In genomic region chr17:57001541-57001940, GRCh38 we compare ENCODE assay signal across 28 cellular contexts. TPM values are rescaled to one million over a fixed set of nuclear protein-coding genes. Genes with fewer than 3 reads are reported as not detected.
DNase-seq lines count a peak whose midpoint lies in the region; ATAC-seq and TF ChIP-seq lines count a peak whose summit lies in the region.
"Had no signal": no experiment of that assay in that cellular context is flagged by ENCODE, and none has a peak within 500 bp of the region (broad histone marks: within the 10 kb centered on the region; RNA-seq: fewer than 3 reads in every experiment).

No MANE protein-coding gene starts in this region.

- H3K27ac ChIP-seq in PC-3 (ENCODE audit: low read length) = no peak overlapping the region
- no peak overlapping the region for H3K27ac ChIP-seq in esophagus muscularis mucosa (replicated peaks in 1 of 4)
- H3K27ac ChIP-seq: colonic mucosa, pancreas, Peyer's patch, transverse colon had no signal

- no peak for ATAC-seq in PC-3
- ATAC-seq: activated CD8-positive, alpha-beta T cell treated with anti-CD3 and anti-CD28 coated beads, Interleukin-2, amount 10 ng/mL, durations not matched to agents 7 days and 5 days; pancreas; T-cell had no signal

- POLR2A ChIA-PET in PC-3 (lab: Charles Lee; ENCODE audit: unreplicated experiment) = interaction anchor here (0.7 kb wide), 1 partner anchor 407 kb away, joined by 3 read pairs; no protein-coding TSS in a partner anchor

- no peaks in the 10 kb centered on the region for H4K20me1 ChIP-seq in PC-3 (ENCODE audit: low read length)

- no peak for TF ChIP-seq POLR2A in esophagus muscularis mucosa (IDR thresholded peaks at IDR 0.05; ENCODE audit: low read depth)

- no peaks in the 10 kb centered on the region for H3F3A ChIP-seq in PC-3 (ENCODE audit: low read length, unreplicated experiment)

- no TSS peak for BruUV-seq in PC-3 (replicated peaks; lab: Mats Ljungman, UMichigan)

- H3K79me2 ChIP-seq in PC-3 (ENCODE audit: low read length) = no peaks in the 10 kb centered on the region

- no peaks in the 10 kb centered on the region for H3K27me3 Mint-ChIP-seq in chondrocyte (ENCODE audit: low read depth)
- H3K27me3 Mint-ChIP-seq: activated naive CD8-positive, alpha-beta T cell; T-cell had no signal

- WGBS in esophagus muscularis mucosa = 96% methylated on average over 7 of the region's 7 CpGs

- no peak overlapping the region for H3K4me2 ChIP-seq in PC-3 (ENCODE audit: low read length)
- H3K4me2 ChIP-seq: smooth muscle cell had no signal

- no peaks in the 10 kb centered on the region for H3K9me2 ChIP-seq in PC-3 (replicated peaks; ENCODE audit: low read length)

- H3K36me3 Mint-ChIP-seq in chondrocyte (ENCODE audit: low read depth) = peaks cover 18% of the 10 kb centered on the region

- intact Hi-C loops in PC-3 (cut with micrococcal nuclease) (no loop called here), esophagus muscularis mucosa (cut with DNase I) (no loop called here)

- H3K4me1 ChIP-seq in PC-3 (ENCODE audit: insufficient read depth, low read length) = no peaks in the 10 kb centered on the region
- H3K4me1 ChIP-seq in esophagus muscularis mucosa = peaks cover 0 to 6% (median 2%) of the 10 kb centered on the region in 4 donors
- H3K4me1 ChIP-seq: BE2C, colonic mucosa, pancreas, transverse colon had no signal

- TF ChIP-seq CTCF in PC-3 (conservative IDR thresholded peaks at IDR 0.05; ENCODE audit: low read depth, low read length) (0 out of 2 replicates have a peak, but pooled peaks have one; percentile 17), esophagus muscularis mucosa (IDR thresholded peaks at IDR 0.05) (peak in 2 of 3 experiments; percentile 5 to 24), chondrocyte (IDR thresholded peaks at IDR 0.05) (no peak)

- no peak for TF ChIP-seq EP300 in esophagus muscularis mucosa (IDR thresholded peaks at IDR 0.05)

- H3K9ac ChIP-seq in PC-3 (ENCODE audit: low read length) = no peak overlapping the region

- DNase-seq in NCI-H82 (lab: John Stamatoyannopoulos, UW) (peak; percentile 34), NCI-H82 treated with DMSO at 0.1 percent for 48 hours (lab: John Stamatoyannopoulos, UW; ENCODE audit: unreplicated experiment) (no peak), PC-3 (no peak), esophagus muscularis mucosa (ENCODE audit: extremely low spot score) (no peak), chondrocyte (ENCODE audit: low spot score) (no peak), HPDE6-E6E7 (ENCODE audit: extremely low spot score) (no peak)
- DNase-seq in stimulated activated CD4-positive, alpha-beta T cell treated with anti-CD3 and anti-CD28 coated beads, Interleukin-4, amount 100 ng/mL, for 24 hours = no peak
- DNase-seq in activated naive CD4-positive, alpha-beta T cell treated with anti-CD3 and anti-CD28 coated beads, Interleukin-2, amount 50 U/mL, for 16 hours = no peak
- DNase-seq: activated CD4-positive, alpha-beta T cell treated with anti-CD3 and anti-CD28 coated beads for 1 hour; activated CD8-positive, alpha-beta T cell treated with anti-CD3 and anti-CD28 coated beads, Interleukin-2, amount 10 ng/mL, durations not matched to agents 7 days and 5 days; aorta; BE2C; colonic mucosa; effector memory CD4-positive, alpha-beta T cell; erythroblast; head of caudate nucleus; kidney glomerular epithelial cell; NCI-H524 treated with DMSO at 0.1 percent for 48 hours; pancreas; Peyer's patch; retina; SIG-M5; stimulated activated CD4-positive, alpha-beta T cell treated with anti-CD3 and anti-CD28 coated beads, Interleukin-1b, Interleukin-23, amount 100 ng/mL, for 48 hours; T-cell; transverse colon had no signal

- no peak overlapping the region for H2AFZ ChIP-seq in PC-3 (ENCODE audit: low read length)

- H3K36me3 ChIP-seq in PC-3 (ENCODE audit: low read depth, low read length) = no peaks in the 10 kb centered on the region
- H3K36me3 ChIP-seq in esophagus muscularis mucosa = peaks cover 16 to 94% (median 80%) of the 10 kb centered on the region in 4 donors
- H3K36me3 ChIP-seq: colonic mucosa, pancreas had no signal

- no peaks in the 10 kb centered on the region for H3K4me1 Mint-ChIP-seq in chondrocyte (ENCODE audit: low read depth)

- H3K27ac Mint-ChIP-seq in chondrocyte (ENCODE audit: unreplicated experiment) = no peak overlapping the region
- H3K27ac Mint-ChIP-seq: activated CD8-positive, alpha-beta T cell treated with anti-CD3 and anti-CD28 coated beads, Interleukin-2, amount 10 ng/mL, durations not matched to agents 7 days and 5 days; activated naive CD8-positive, alpha-beta T cell; T-cell had no signal

- H3K9me3 ChIP-seq in PC-3 (ENCODE audit: low read length) (no peaks in the 10 kb centered on the region), esophagus muscularis mucosa (no peaks in the 10 kb centered on the region)
- H3K9me3 ChIP-seq: BE2C, colonic mucosa, pancreas, Peyer's patch, transverse colon had no signal

- H3K4me3 ChIP-seq in PC-3 (ENCODE audit: low read length) (no peak overlapping the region), esophagus muscularis mucosa (no peak overlapping the region)
- H3K4me3 ChIP-seq: colonic mucosa, lung, pancreas, Peyer's patch, smooth muscle cell, transverse colon had no signal

- H3K4me3 Mint-ChIP-seq in chondrocyte (ENCODE audit: unreplicated experiment) = no peak overlapping the region
- H3K4me3 Mint-ChIP-seq: activated CD8-positive, alpha-beta T cell treated with anti-CD3 and anti-CD28 coated beads, Interleukin-2, amount 10 ng/mL, durations not matched to agents 7 days and 5 days; activated naive CD8-positive, alpha-beta T cell; T-cell had no signal

- no peaks in the 10 kb centered on the region for H3K9me3 Mint-ChIP-seq in chondrocyte (ENCODE audit: low read depth)
- H3K9me3 Mint-ChIP-seq: T-cell had no signal

- CTCF ChIA-PET in PC-3 (lab: Charles Lee) = no interaction called here

- H3K27me3 ChIP-seq in PC-3 (ENCODE audit: low read length) (no peaks in the 10 kb centered on the region), esophagus muscularis mucosa (no peaks in the 10 kb centered on the region)
- H3K27me3 ChIP-seq: BE2C, colonic mucosa, pancreas, Peyer's patch, transverse colon had no signal

RNA-seq across cellular contexts. Expression of gene SCPEP1, which starts 23.6 kb away (rescaled TPM):
- total RNA-seq in PC-3 (2014; rRNA removed) = 56.0 and 73.3 TPM in 2 replicates
- total RNA-seq in esophagus muscularis mucosa = 100 to 1,000 TPM in 1 of 4 donors, 10 to 100 TPM in 3; 61.0 to 111 (median 72.4) TPM
- total RNA-seq in chondrocyte = 44.3 to 67.0 TPM (median 50.8 TPM) in 3 replicates

RNA-seq across cellular contexts. Expression of gene COIL, which starts 40.7 kb away (rescaled TPM):
- total RNA-seq in PC-3 (2014; rRNA removed) = 22.3 and 22.9 TPM in 2 replicates
- 10 to 100 TPM in 3 of 4 donors, 1 to 10 TPM in 1; 9.9 to 13.3 (median 11.4) TPM for total RNA-seq in esophagus muscularis mucosa
- total RNA-seq in chondrocyte = 11.2 to 13.4 TPM (median 12.2 TPM) in 3 replicates
